1 cellular context compared by ENCODE assay signal in the genomic region with DNA sequence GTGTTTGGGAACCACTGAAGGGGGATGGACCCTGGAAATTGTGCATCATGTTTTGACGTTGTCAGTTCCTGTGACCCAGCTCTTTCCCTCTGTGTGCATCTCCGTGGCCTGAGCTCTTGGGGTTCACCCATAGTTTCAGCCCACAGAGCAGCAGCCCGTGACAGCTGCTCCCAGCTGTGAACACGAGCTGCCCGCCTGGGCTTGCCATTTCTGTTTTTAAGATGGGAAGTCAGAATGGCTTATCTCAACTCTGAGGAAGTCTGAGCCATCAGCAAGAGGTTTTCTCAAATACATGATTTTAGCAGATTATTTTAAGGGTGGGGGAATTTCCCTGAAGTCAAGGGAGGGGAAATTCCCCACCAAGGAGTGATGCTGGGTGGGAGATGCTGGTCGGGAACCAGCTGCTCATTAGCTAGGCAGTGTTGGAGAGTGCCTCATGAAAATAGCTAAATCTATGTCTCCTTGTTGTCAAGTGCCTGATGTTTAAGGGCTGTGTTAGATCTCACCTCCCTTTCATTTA.
TF ChIP-seq lines count a peak whose summit lies in the region.

No MANE protein-coding gene starts in this region.

TF ChIP-seq in GM12878, 131 proteins besides CTCF, POLR2A, EP300 and RAD21 (continued from another document and continues in another):
- peak; percentile 73; the same call in 1 of the 2 replicates for TF ChIP-seq CHD2 (IDR thresholded peaks at IDR 0.05; ENCODE audit: borderline replicate concordance, low read depth, low read length)
- TF ChIP-seq ZSCAN29 (IDR thresholded peaks at IDR 0.05): no peak
- TF ChIP-seq MTA2 (IDR thresholded peaks at IDR 0.05; ENCODE audit: low read depth): peak; percentile 87
- TF ChIP-seq RUNX3 (IDR thresholded peaks at IDR 0.05; ENCODE audit: low read length): peak; percentile 74
- TF ChIP-seq, protein P1, sequence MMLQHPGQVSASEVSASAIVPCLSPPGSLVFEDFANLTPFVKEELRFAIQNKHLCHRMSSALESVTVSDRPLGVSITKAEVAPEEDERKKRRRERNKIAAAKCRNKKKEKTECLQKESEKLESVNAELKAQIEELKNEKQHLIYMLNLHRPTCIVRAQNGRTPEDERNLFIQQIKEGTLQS (IDR thresholded peaks at IDR 0.05; ENCODE audit: borderline replicate concordance, extremely low read depth, low read depth, low read length): no peak
- TF ChIP-seq, protein P2, sequence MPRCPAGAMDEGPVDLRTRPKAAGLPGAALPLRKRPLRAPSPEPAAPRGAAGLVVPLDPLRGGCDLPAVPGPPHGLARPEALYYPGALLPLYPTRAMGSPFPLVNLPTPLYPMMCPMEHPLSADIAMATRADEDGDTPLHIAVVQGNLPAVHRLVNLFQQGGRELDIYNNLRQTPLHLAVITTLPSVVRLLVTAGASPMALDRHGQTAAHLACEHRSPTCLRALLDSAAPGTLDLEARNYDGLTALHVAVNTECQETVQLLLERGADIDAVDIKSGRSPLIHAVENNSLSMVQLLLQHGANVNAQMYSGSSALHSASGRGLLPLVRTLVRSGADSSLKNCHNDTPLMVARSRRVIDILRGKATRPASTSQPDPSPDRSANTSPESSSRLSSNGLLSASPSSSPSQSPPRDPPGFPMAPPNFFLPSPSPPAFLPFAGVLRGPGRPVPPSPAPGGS (IDR thresholded peaks at IDR 0.05; ENCODE audit: borderline replicate concordance, insufficient read depth, low read depth, low read length, poor library complexity, severe bottlenecking): peak; percentile 22
- no peak for TF ChIP-seq SIX5 (IDR thresholded peaks at IDR 0.05; ENCODE audit: low read depth, low read length, severe bottlenecking)
- peak; percentile 54; the same call in 1 of the 2 replicates for TF ChIP-seq RB1 (IDR thresholded peaks at IDR 0.05; ENCODE audit: borderline replicate concordance)
- TF ChIP-seq POLR2AphosphoS2 (IDR thresholded peaks at IDR 0.05; ENCODE audit: low read depth, low read length): no peak
- TF ChIP-seq, protein P3, sequence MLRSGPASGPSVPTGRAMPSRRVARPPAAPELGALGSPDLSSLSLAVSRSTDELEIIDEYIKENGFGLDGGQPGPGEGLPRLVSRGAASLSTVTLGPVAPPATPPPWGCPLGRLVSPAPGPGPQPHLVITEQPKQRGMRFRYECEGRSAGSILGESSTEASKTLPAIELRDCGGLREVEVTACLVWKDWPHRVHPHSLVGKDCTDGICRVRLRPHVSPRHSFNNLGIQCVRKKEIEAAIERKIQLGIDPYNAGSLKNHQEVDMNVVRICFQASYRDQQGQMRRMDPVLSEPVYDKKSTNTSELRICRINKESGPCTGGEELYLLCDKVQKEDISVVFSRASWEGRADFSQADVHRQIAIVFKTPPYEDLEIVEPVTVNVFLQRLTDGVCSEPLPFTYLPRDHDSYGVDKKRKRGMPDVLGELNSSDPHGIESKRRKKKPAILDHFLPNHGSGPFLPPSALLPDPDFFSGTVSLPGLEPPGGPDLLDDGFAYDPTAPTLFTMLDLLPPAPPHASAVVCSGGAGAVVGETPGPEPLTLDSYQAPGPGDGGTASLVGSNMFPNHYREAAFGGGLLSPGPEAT (IDR thresholded peaks at IDR 0.05; ENCODE audit: low read depth): peak; percentile 93; the same call in 1 of the 2 replicates
- no peak for TF ChIP-seq ASH2L (IDR thresholded peaks at IDR 0.05; ENCODE audit: borderline replicate concordance, low read depth)
- TF ChIP-seq NBN (IDR thresholded peaks at IDR 0.05): peak; percentile 88
- TF ChIP-seq, protein P4, sequence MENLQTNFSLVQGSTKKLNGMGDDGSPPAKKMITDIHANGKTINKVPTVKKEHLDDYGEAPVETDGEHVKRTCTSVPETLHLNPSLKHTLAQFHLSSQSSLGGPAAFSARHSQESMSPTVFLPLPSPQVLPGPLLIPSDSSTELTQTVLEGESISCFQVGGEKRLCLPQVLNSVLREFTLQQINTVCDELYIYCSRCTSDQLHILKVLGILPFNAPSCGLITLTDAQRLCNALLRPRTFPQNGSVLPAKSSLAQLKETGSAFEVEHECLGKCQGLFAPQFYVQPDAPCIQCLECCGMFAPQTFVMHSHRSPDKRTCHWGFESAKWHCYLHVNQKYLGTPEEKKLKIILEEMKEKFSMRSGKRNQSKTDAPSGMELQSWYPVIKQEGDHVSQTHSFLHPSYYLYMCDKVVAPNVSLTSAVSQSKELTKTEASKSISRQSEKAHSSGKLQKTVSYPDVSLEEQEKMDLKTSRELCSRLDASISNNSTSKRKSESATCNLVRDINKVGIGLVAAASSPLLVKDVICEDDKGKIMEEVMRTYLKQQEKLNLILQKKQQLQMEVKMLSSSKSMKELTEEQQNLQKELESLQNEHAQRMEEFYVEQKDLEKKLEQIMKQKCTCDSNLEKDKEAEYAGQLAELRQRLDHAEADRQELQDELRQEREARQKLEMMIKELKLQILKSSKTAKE (IDR thresholded peaks at IDR 0.05; ENCODE audit: low read depth, poor library complexity, severe bottlenecking): peak; percentile 87
- TF ChIP-seq NFIC (IDR thresholded peaks at IDR 0.05; ENCODE audit: low read depth, low read length): peak; percentile 91
- TF ChIP-seq, protein P5, sequence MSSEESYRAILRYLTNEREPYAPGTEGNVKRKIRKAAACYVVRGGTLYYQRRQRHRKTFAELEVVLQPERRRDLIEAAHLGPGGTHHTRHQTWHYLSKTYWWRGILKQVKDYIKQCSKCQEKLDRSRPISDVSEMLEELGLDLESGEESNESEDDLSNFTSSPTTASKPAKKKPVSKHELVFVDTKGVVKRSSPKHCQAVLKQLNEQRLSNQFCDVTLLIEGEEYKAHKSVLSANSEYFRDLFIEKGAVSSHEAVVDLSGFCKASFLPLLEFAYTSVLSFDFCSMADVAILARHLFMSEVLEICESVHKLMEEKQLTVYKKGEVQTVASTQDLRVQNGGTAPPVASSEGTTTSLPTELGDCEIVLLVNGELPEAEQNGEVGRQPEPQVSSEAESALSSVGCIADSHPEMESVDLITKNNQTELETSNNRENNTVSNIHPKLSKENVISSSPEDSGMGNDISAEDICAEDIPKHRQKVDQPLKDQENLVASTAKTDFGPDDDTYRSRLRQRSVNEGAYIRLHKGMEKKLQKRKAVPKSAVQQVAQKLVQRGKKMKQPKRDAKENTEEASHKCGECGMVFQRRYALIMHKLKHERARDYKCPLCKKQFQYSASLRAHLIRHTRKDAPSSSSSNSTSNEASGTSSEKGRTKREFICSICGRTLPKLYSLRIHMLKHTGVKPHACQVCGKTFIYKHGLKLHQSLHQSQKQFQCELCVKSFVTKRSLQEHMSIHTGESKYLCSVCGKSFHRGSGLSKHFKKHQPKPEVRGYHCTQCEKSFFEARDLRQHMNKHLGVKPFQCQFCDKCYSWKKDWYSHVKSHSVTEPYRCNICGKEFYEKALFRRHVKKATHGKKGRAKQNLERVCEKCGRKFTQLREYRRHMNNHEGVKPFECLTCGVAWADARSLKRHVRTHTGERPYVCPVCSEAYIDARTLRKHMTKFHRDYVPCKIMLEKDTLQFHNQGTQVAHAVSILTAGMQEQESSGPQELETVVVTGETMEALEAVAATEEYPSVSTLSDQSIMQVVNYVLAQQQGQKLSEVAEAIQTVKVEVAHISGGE (CRISPR knock-in tag; IDR thresholded peaks at IDR 0.05): no peak
- no peak for TF ChIP-seq ZNF384 (IDR thresholded peaks at IDR 0.05; ENCODE audit: borderline replicate concordance, low read depth, low read length)
- TF ChIP-seq, protein P6, sequence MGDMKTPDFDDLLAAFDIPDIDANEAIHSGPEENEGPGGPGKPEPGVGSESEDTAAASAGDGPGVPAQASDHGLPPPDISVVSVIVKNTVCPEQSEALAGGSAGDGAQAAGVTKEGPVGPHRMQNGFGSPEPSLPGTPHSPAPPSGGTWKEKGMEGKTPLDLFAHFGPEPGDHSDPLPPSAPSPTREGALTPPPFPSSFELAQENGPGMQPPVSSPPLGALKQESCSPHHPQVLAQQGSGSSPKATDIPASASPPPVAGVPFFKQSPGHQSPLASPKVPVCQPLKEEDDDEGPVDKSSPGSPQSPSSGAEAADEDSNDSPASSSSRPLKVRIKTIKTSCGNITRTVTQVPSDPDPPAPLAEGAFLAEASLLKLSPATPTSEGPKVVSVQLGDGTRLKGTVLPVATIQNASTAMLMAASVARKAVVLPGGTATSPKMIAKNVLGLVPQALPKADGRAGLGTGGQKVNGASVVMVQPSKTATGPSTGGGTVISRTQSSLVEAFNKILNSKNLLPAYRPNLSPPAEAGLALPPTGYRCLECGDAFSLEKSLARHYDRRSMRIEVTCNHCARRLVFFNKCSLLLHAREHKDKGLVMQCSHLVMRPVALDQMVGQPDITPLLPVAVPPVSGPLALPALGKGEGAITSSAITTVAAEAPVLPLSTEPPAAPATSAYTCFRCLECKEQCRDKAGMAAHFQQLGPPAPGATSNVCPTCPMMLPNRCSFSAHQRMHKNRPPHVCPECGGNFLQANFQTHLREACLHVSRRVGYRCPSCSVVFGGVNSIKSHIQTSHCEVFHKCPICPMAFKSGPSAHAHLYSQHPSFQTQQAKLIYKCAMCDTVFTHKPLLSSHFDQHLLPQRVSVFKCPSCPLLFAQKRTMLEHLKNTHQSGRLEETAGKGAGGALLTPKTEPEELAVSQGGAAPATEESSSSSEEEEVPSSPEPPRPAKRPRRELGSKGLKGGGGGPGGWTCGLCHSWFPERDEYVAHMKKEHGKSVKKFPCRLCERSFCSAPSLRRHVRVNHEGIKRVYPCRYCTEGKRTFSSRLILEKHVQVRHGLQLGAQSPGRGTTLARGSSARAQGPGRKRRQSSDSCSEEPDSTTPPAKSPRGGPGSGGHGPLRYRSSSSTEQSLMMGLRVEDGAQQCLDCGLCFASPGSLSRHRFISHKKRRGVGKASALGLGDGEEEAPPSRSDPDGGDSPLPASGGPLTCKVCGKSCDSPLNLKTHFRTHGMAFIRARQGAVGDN (IDR thresholded peaks at IDR 0.05): 0 out of 2 replicates have a peak, but pooled peaks have one; percentile 16
- no peak for TF ChIP-seq SUPT20H (IDR thresholded peaks at IDR 0.05; ENCODE audit: borderline replicate concordance, control insufficient read depth, low read depth, low read length)
- TF ChIP-seq MTA3 (IDR thresholded peaks at IDR 0.05; ENCODE audit: borderline replicate concordance, low read length): peak; percentile 89
- TF ChIP-seq, protein P7, sequence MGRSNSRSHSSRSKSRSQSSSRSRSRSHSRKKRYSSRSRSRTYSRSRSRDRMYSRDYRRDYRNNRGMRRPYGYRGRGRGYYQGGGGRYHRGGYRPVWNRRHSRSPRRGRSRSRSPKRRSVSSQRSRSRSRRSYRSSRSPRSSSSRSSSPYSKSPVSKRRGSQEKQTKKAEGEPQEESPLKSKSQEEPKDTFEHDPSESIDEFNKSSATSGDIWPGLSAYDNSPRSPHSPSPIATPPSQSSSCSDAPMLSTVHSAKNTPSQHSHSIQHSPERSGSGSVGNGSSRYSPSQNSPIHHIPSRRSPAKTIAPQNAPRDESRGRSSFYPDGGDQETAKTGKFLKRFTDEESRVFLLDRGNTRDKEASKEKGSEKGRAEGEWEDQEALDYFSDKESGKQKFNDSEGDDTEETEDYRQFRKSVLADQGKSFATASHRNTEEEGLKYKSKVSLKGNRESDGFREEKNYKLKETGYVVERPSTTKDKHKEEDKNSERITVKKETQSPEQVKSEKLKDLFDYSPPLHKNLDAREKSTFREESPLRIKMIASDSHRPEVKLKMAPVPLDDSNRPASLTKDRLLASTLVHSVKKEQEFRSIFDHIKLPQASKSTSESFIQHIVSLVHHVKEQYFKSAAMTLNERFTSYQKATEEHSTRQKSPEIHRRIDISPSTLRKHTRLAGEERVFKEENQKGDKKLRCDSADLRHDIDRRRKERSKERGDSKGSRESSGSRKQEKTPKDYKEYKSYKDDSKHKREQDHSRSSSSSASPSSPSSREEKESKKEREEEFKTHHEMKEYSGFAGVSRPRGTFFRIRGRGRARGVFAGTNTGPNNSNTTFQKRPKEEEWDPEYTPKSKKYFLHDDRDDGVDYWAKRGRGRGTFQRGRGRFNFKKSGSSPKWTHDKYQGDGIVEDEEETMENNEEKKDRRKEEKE (IDR thresholded peaks at IDR 0.05): no peak
- no peak for TF ChIP-seq ZNF622 (IDR thresholded peaks at IDR 0.05)
- TF ChIP-seq SMAD1 (IDR thresholded peaks at IDR 0.05; ENCODE audit: low read depth, partially characterized antibody): peak; percentile 11
- no peak for TF ChIP-seq NFYA (IDR thresholded peaks at IDR 0.05; ENCODE audit: borderline replicate concordance, low read depth, low read length)
- TF ChIP-seq RELA (IDR thresholded peaks at IDR 0.05; ENCODE audit: borderline replicate concordance, partially characterized antibody): peak; percentile 81
- TF ChIP-seq ESRRA (IDR thresholded peaks at IDR 0.05; ENCODE audit: low read length): no peak
- TF ChIP-seq SRF (IDR thresholded peaks at IDR 0.05; ENCODE audit: low read depth in 2 of 2, low read length in 2 of 2): peak in 1 of 2 experiments; percentile 86; a peak in 2 of 4 replicates
- no peak; the same call in 1 of the 2 replicates for TF ChIP-seq JUND (IDR thresholded peaks at IDR 0.05; ENCODE audit: low read depth, low read length)
- TF ChIP-seq, protein P8, sequence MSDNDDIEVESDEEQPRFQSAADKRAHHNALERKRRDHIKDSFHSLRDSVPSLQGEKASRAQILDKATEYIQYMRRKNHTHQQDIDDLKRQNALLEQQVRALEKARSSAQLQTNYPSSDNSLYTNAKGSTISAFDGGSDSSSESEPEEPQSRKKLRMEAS (IDR thresholded peaks at IDR 0.05; ENCODE audit: low read depth, low read length): no peak
- TF ChIP-seq EZH2 (IDR thresholded peaks at IDR 0.05; ENCODE audit: borderline replicate concordance, control insufficient read depth, low read depth, low read length): no peak
- no peak for TF ChIP-seq ZNF24 (IDR thresholded peaks at IDR 0.05)
- TF ChIP-seq, protein P9, sequence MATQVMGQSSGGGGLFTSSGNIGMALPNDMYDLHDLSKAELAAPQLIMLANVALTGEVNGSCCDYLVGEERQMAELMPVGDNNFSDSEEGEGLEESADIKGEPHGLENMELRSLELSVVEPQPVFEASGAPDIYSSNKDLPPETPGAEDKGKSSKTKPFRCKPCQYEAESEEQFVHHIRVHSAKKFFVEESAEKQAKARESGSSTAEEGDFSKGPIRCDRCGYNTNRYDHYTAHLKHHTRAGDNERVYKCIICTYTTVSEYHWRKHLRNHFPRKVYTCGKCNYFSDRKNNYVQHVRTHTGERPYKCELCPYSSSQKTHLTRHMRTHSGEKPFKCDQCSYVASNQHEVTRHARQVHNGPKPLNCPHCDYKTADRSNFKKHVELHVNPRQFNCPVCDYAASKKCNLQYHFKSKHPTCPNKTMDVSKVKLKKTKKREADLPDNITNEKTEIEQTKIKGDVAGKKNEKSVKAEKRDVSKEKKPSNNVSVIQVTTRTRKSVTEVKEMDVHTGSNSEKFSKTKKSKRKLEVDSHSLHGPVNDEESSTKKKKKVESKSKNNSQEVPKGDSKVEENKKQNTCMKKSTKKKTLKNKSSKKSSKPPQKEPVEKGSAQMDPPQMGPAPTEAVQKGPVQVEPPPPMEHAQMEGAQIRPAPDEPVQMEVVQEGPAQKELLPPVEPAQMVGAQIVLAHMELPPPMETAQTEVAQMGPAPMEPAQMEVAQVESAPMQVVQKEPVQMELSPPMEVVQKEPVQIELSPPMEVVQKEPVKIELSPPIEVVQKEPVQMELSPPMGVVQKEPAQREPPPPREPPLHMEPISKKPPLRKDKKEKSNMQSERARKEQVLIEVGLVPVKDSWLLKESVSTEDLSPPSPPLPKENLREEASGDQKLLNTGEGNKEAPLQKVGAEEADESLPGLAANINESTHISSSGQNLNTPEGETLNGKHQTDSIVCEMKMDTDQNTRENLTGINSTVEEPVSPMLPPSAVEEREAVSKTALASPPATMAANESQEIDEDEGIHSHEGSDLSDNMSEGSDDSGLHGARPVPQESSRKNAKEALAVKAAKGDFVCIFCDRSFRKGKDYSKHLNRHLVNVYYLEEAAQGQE (IDR thresholded peaks at IDR 0.05; ENCODE audit: low read depth, low read length): no peak
